ENCODE assay signal across 16 cellular contexts in the genomic region with DNA sequence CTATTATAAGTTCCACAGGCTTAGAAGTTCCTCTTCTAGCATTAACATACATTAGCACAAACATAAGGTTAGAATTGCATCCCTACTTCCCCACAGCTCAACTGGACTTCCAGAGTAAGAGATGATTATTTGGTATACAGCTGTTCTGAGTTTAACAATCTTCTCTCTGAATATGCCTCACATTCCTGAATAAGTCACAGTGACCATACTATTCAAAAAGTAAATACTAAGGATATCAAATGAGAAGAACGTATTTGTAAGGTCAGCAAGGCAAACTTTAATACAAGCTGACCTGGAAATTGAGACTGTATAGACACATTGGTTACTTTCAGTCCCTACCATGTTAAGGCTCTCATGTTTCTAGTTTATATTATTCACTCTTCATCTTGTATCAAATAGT. TPM values are rescaled to one million over a fixed set of nuclear protein-coding genes. Genes with fewer than 3 reads are reported as not detected.
"Had no signal": no experiment of that assay in that cellular context is flagged by ENCODE, and none has a peak within 500 bp of the region (broad histone marks: within the 10 kb centered on the region; RNA-seq: fewer than 3 reads in every experiment).

No MANE protein-coding gene starts in this region.

- H3K9me3 Mint-ChIP-seq: activated naive CD8-positive, alpha-beta T cell treated with anti-CD3 and anti-CD28 coated beads, Interleukin-2, amount 10 ng/mL, durations not matched to agents 7 days and 5 days; natural killer cell treated with Interleukin-12 subunit alpha and Interleukin-12 subunit beta and Interleukin-15 and Interleukin-18, amount 100 ng/mL, for 72 hours had no signal

- H3K27ac ChIP-seq: hepatocyte, skin epidermis had no signal

- DNase-seq: activated naive CD4-positive, alpha-beta T cell; activated naive CD8-positive, alpha-beta T cell treated with anti-CD3 and anti-CD28 coated beads, Interleukin-2, amount 10 ng/mL, durations not matched to agents 7 days and 5 days; activated T-cell treated with anti-CD3 and anti-CD28 coated beads for 4 hours; aorta; left ventricle myocardium superior; mesendoderm; nucleus accumbens; stimulated activated CD4-positive, alpha-beta T cell treated with anti-CD3 and anti-CD28 coated beads, Interleukin-15, amount 100 ng/mL, for 24 hours; stimulated activated CD4-positive, alpha-beta T cell treated with anti-CD3 and anti-CD28 coated beads, Interleukin-4, amount 100 ng/mL, for 24 hours; stimulated activated naive CD4-positive, alpha-beta T cell treated with Interleukin-2 at 50 U/mL for 16 hours; SW 1271; trophoblast cell had no signal

- H3K4me3 Mint-ChIP-seq: activated naive CD8-positive, alpha-beta T cell treated with anti-CD3 and anti-CD28 coated beads, Interleukin-2, amount 10 ng/mL, durations not matched to agents 7 days and 5 days; natural killer cell treated with Interleukin-12 subunit alpha and Interleukin-12 subunit beta and Interleukin-15 and Interleukin-18, amount 100 ng/mL, for 72 hours had no signal

- H3K4me3 ChIP-seq: hepatocyte, skin epidermis had no signal

- H2AFZ ChIP-seq: hepatocyte had no signal

- FAIRE-seq: endometrium had no signal

- H3K27ac Mint-ChIP-seq: activated naive CD8-positive, alpha-beta T cell treated with anti-CD3 and anti-CD28 coated beads, Interleukin-2, amount 10 ng/mL, durations not matched to agents 7 days and 5 days; natural killer cell treated with Interleukin-12 subunit alpha and Interleukin-12 subunit beta and Interleukin-15 and Interleukin-18, amount 100 ng/mL, for 72 hours had no signal

- ATAC-seq: left ventricle myocardium superior; natural killer cell treated with Interleukin-12 subunit alpha and Interleukin-12 subunit beta and Interleukin-15 and Interleukin-18, amount 100 ng/mL, for 72 hours had no signal

- H3K4me2 ChIP-seq: hepatocyte had no signal

- H3K27me3 ChIP-seq: hepatocyte had no signal

- H3K36me3 Mint-ChIP-seq: activated naive CD8-positive, alpha-beta T cell treated with anti-CD3 and anti-CD28 coated beads, Interleukin-2, amount 10 ng/mL, durations not matched to agents 7 days and 5 days; natural killer cell treated with Interleukin-12 subunit alpha and Interleukin-12 subunit beta and Interleukin-15 and Interleukin-18, amount 100 ng/mL, for 72 hours had no signal

- H3K4me1 Mint-ChIP-seq: activated naive CD8-positive, alpha-beta T cell treated with anti-CD3 and anti-CD28 coated beads, Interleukin-2, amount 10 ng/mL, durations not matched to agents 7 days and 5 days had no signal

RNA-seq across cellular contexts. Expression of a gene that starts 27.1 kb away (rescaled TPM):
- total RNA-seq: activated naive CD8-positive, alpha-beta T cell treated with anti-CD3 and anti-CD28 coated beads, Interleukin-2, amount 10 ng/mL, durations not matched to agents 7 days and 5 days; natural killer cell treated with Interleukin-12 subunit alpha and Interleukin-12 subunit beta and Interleukin-15 and Interleukin-18, amount 100 ng/mL, for 72 hours had no signal
